In the genomic region with DNA sequence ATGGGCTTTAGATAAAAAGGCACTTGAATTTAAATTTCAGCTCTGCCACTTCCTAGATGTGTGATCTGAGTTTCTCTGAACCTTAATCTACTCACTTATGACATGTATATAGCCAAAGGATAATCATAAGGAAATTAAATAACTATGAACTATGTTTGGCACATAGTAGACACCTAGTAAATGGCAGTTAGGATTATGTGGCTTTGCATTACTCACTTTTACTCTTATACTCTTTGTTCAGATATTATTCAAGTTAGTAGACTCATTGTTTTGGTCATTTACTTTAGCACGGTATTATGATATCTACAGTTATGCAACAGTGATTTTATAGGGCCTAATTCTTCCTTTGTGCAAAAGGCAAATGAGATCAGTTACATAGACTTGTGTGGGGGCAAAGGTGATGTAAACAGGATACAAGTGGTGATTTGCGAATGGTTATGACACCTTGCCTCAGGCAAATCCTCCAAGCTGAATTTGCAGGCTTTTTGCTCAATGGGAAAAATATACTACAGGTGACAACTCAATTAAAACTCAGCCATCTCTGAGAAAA, we compare ENCODE assay signal across 1 cellular context.
TF ChIP-seq lines count a peak whose summit lies in the region.

No MANE protein-coding gene starts in this region.

TF ChIP-seq in HEK293, 187 proteins besides CTCF, POLR2A, EP300 and RAD21 (continued from another document):
- TF ChIP-seq, protein P1, sequence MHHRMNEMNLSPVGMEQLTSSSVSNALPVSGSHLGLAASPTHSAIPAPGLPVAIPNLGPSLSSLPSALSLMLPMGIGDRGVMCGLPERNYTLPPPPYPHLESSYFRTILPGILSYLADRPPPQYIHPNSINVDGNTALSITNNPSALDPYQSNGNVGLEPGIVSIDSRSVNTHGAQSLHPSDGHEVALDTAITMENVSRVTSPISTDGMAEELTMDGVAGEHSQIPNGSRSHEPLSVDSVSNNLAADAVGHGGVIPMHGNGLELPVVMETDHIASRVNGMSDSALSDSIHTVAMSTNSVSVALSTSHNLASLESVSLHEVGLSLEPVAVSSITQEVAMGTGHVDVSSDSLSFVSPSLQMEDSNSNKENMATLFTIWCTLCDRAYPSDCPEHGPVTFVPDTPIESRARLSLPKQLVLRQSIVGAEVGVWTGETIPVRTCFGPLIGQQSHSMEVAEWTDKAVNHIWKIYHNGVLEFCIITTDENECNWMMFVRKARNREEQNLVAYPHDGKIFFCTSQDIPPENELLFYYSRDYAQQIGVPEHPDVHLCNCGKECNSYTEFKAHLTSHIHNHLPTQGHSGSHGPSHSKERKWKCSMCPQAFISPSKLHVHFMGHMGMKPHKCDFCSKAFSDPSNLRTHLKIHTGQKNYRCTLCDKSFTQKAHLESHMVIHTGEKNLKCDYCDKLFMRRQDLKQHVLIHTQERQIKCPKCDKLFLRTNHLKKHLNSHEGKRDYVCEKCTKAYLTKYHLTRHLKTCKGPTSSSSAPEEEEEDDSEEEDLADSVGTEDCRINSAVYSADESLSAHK (tag by site-specific recombination; IDR thresholded peaks at IDR 0.05): 0 out of 2 replicates have a peak, but pooled peaks have one; percentile 11
- TF ChIP-seq, protein P2, sequence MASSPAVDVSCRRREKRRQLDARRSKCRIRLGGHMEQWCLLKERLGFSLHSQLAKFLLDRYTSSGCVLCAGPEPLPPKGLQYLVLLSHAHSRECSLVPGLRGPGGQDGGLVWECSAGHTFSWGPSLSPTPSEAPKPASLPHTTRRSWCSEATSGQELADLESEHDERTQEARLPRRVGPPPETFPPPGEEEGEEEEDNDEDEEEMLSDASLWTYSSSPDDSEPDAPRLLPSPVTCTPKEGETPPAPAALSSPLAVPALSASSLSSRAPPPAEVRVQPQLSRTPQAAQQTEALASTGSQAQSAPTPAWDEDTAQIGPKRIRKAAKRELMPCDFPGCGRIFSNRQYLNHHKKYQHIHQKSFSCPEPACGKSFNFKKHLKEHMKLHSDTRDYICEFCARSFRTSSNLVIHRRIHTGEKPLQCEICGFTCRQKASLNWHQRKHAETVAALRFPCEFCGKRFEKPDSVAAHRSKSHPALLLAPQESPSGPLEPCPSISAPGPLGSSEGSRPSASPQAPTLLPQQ (tag by site-specific recombination; IDR thresholded peaks at IDR 0.05): 0 out of 2 replicates have a peak, but pooled peaks have one; percentile 26
- no peak for TF ChIP-seq ZNF132 (tag by site-specific recombination; IDR thresholded peaks at IDR 0.05; ENCODE audit: borderline replicate concordance)
- 0 out of 2 replicates have a peak, but pooled peaks have one; percentile 22 for TF ChIP-seq ZBTB21 (tag by site-specific recombination; IDR thresholded peaks at IDR 0.05)
- TF ChIP-seq GLIS1 (tag by site-specific recombination; IDR thresholded peaks at IDR 0.05): peak; percentile 10; the same call in 1 of the 2 replicates
- TF ChIP-seq HOXD13 (CRISPR knock-in tag; IDR thresholded peaks at IDR 0.05; ENCODE audit: borderline replicate concordance): peak; percentile 97
- TF ChIP-seq IKZF3 (tag by site-specific recombination; IDR thresholded peaks at IDR 0.05): 0 out of 2 replicates have a peak, but pooled peaks have one; percentile 11
- peak; percentile 54 for TF ChIP-seq SCRT2 (tag by site-specific recombination; IDR thresholded peaks at IDR 0.05)
- no peak for TF ChIP-seq YY1 (tag by site-specific recombination; IDR thresholded peaks at IDR 0.05)
- TF ChIP-seq, protein P3, sequence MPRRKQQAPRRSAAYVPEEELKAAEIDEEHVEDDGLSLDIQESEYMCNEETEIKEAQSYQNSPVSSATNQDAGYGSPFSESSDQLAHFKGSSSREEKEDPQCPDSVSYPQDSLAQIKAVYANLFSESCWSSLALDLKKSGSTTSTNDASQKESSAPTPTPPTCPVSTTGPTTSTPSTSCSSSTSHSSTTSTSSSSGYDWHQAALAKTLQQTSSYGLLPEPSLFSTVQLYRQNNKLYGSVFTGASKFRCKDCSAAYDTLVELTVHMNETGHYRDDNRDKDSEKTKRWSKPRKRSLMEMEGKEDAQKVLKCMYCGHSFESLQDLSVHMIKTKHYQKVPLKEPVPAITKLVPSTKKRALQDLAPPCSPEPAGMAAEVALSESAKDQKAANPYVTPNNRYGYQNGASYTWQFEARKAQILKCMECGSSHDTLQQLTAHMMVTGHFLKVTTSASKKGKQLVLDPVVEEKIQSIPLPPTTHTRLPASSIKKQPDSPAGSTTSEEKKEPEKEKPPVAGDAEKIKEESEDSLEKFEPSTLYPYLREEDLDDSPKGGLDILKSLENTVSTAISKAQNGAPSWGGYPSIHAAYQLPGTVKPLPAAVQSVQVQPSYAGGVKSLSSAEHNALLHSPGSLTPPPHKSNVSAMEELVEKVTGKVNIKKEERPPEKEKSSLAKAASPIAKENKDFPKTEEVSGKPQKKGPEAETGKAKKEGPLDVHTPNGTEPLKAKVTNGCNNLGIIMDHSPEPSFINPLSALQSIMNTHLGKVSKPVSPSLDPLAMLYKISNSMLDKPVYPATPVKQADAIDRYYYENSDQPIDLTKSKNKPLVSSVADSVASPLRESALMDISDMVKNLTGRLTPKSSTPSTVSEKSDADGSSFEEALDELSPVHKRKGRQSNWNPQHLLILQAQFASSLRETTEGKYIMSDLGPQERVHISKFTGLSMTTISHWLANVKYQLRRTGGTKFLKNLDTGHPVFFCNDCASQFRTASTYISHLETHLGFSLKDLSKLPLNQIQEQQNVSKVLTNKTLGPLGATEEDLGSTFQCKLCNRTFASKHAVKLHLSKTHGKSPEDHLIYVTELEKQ (tag by site-specific recombination; IDR thresholded peaks at IDR 0.05; ENCODE audit: borderline replicate concordance): 0 out of 2 replicates have a peak, but pooled peaks have one; percentile 18
- no peak for TF ChIP-seq KLF9 (tag by site-specific recombination; IDR thresholded peaks at IDR 0.05; ENCODE audit: low read depth)
- peak; percentile 74 for TF ChIP-seq SP7 (tag by site-specific recombination; IDR thresholded peaks at IDR 0.05)
